1 cellular context compared by ENCODE assay signal in the genomic region with DNA sequence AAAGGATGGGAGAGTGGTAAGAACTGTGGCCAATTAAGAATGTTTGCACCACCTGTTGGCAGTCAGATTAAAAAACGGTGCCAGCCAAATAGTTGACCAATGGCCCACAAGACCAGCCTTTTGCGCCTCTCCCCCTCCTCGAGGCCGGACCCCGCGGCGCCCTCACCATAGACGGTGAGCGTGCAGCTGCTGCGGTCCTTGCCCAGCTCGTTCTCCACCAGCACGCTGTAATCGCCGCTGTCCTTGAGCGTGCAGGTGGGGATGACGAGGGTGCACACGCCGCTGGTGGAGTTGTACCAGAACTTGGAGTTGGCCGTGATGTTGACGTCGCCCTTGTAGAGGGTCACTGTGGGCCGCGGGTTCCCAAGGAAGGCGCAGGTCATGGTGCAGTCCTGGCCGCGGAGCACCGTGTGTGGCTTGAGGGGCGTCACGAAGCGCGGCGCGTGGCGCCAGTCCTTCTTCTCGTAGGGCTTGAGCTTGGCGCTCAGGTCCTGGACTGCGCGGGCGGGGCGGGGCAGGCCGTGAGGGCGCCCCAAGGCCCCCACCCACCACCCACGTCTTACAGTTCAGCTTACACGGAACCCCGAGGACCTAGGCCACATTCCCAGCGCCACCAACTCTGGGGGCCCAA.
TF ChIP-seq lines count a peak whose summit lies in the region.

No MANE protein-coding gene starts in this region.

TF ChIP-seq in IMR-90, 13 proteins besides CTCF, POLR2A, EP300 and RAD21 (continued from another document):
- TF ChIP-seq MXI1 (IDR thresholded peaks at IDR 0.05; ENCODE audit: borderline replicate concordance, low read depth, low read length) (no peak), BHLHE40 (IDR thresholded peaks at IDR 0.05; ENCODE audit: low read depth, low read length) (no peak), MAFK (IDR thresholded peaks at IDR 0.05; ENCODE audit: low read depth, low read length) (no peak), FOS (IDR thresholded peaks at IDR 0.05; ENCODE audit: low read depth, low read length) (no peak), SMC3 (IDR thresholded peaks at IDR 0.05; ENCODE audit: low read depth, low read length) (no peak), CHD1 (IDR thresholded peaks at IDR 0.05; ENCODE audit: low read depth, low read length) (no peak), MAZ (IDR thresholded peaks at IDR 0.05; ENCODE audit: borderline replicate concordance, low read depth, low read length) (no peak), NFE2L2 (IDR thresholded peaks at IDR 0.05; ENCODE audit: low read depth, low read length) (no peak)
- TF ChIP-seq, protein P1, sequence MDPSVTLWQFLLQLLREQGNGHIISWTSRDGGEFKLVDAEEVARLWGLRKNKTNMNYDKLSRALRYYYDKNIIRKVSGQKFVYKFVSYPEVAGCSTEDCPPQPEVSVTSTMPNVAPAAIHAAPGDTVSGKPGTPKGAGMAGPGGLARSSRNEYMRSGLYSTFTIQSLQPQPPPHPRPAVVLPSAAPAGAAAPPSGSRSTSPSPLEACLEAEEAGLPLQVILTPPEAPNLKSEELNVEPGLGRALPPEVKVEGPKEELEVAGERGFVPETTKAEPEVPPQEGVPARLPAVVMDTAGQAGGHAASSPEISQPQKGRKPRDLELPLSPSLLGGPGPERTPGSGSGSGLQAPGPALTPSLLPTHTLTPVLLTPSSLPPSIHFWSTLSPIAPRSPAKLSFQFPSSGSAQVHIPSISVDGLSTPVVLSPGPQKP (IDR thresholded peaks at IDR 0.05; ENCODE audit: borderline replicate concordance, low read depth, low read length) = no peak
TF ChIP-seq in IMR-90: peak in this region for 0.
